ENCODE assay signal across 8 cellular contexts in genomic region chr1:204073837-204074273, GRCh38. TPM values are rescaled to one million over a fixed set of nuclear protein-coding genes. Genes with fewer than 3 reads are reported as not detected.
DNase-seq lines count a peak whose midpoint lies in the region; ATAC-seq and TF ChIP-seq lines count a peak whose summit lies in the region.

No MANE protein-coding gene starts in this region.

- H3K36me3 ChIP-seq in CD4-positive, CD25-positive, alpha-beta regulatory T cell (ENCODE audit: control insufficient read depth, insufficient read depth, low read length) = no peaks in the 10 kb centered on the region
- H3K36me3 ChIP-seq in MG63 = no peaks in the 10 kb centered on the region; the same call in none of the 2 replicates
- no peaks in the 10 kb centered on the region for H3K36me3 ChIP-seq in mesendoderm (ENCODE audit: control insufficient read depth, insufficient read depth, low read length)
- H3K36me3 ChIP-seq in upper lobe of right lung = no peaks in the 10 kb centered on the region

- peak overlapping the region; percentile 96 for H3K9ac ChIP-seq in mesendoderm (ENCODE audit: low read length)

- no peak overlapping the region for H2AK5ac ChIP-seq in mesendoderm (ENCODE audit: low read length)

- peak overlapping the region; percentile 12 for H2BK5ac ChIP-seq in mesendoderm (ENCODE audit: low read length)

- H3K56ac ChIP-seq in mesendoderm (ENCODE audit: low read length) = peak overlapping the region; percentile 98

- no peaks in the 10 kb centered on the region for H3K36me3 Mint-ChIP-seq in CD4-positive, CD25-positive, alpha-beta regulatory T cell

- no peak for DNase-seq in CD4-positive, CD25-positive, alpha-beta regulatory T cell
- peak; percentile 33 for DNase-seq in MG63
- DNase-seq in dermis blood vessel endothelial cell = peak; percentile 48
- DNase-seq in mesendoderm = no peak
- no peak for DNase-seq in upper lobe of right lung
- no peak for DNase-seq in activated CD4-positive, alpha-beta T cell treated with anti-CD3 and anti-CD28 coated beads, Interleukin-2, amount 50 U/mL, for 4 hours

- H3K23ac ChIP-seq in mesendoderm (ENCODE audit: low read length) = peak overlapping the region; percentile 32

- no peak overlapping the region for H2BK120ac ChIP-seq in mesendoderm (ENCODE audit: low read depth, low read length)

- no peaks in the 10 kb centered on the region for H3K9me3 ChIP-seq in CD4-positive, CD25-positive, alpha-beta regulatory T cell (ENCODE audit: control insufficient read depth in 2 of 2, low read length in 2 of 2)
- H3K9me3 ChIP-seq in MG63 (no peaks in the 10 kb centered on the region), upper lobe of right lung (no peaks in the 10 kb centered on the region)

- H3K4me1 Mint-ChIP-seq in CD4-positive, CD25-positive, alpha-beta regulatory T cell = peaks cover 0 to 25% (median 4%) of the 10 kb centered on the region in 4 donors

- no peak for ATAC-seq in CD4-positive, CD25-positive, alpha-beta regulatory T cell (ENCODE audit: low read depth in 2 of 2)
- ATAC-seq in upper lobe of right lung (peak; percentile 21), GM21515 (IDR thresholded peaks at IDR 0.05; ENCODE audit: unreplicated experiment) (no peak), GM18505 (IDR thresholded peaks at IDR 0.05; ENCODE audit: unreplicated experiment) (no peak)

- peak overlapping the region; percentile 3 for H3K18ac ChIP-seq in mesendoderm (ENCODE audit: low read length)

- no peak for TF ChIP-seq CTCF in upper lobe of right lung (IDR thresholded peaks at IDR 0.05)

- H3K4me1 ChIP-seq in CD4-positive, CD25-positive, alpha-beta regulatory T cell (ENCODE audit: control insufficient read depth, insufficient read depth, low read length, poor library complexity, severe bottlenecking) = peaks cover 14% of the 10 kb centered on the region
- H3K4me1 ChIP-seq in mesendoderm (ENCODE audit: control insufficient read depth, low read depth, low read length) = peaks cover 8% of the 10 kb centered on the region
- H3K4me1 ChIP-seq in upper lobe of right lung = peaks cover 41% of the 10 kb centered on the region

- H3K27ac ChIP-seq in CD4-positive, CD25-positive, alpha-beta regulatory T cell (ENCODE audit: insufficient read depth, low read length, poor library complexity, severe bottlenecking) = no peak overlapping the region
- H3K27ac ChIP-seq in mesendoderm (ENCODE audit: low read depth, low read length) = peak overlapping the region; percentile 83
- H3K27ac ChIP-seq in upper lobe of right lung = peak overlapping the region; percentile 88

- H3K4me3 ChIP-seq in CD4-positive, CD25-positive, alpha-beta regulatory T cell (ENCODE audit: low read depth, low read length) = no peak overlapping the region
- H3K4me3 ChIP-seq in MG63 (peak overlapping the region; percentile 65), mesendoderm (ENCODE audit: low read length) (peak overlapping the region; percentile 66), upper lobe of right lung (peak overlapping the region; percentile 68)

- no peak overlapping the region for H2BK15ac ChIP-seq in mesendoderm (replicated peaks; ENCODE audit: low read depth)

- TF ChIP-seq POLR2A in GM18505 (IDR thresholded peaks at IDR 0.05; ENCODE audit: borderline replicate concordance, extremely low read depth, insufficient read depth, insufficient read length) = no peak

- intact Hi-C loops in upper lobe of right lung (cut with DNase I) = no loop called here

- H3K79me2 ChIP-seq in mesendoderm (ENCODE audit: control insufficient read depth, insufficient read depth, low read length) = peaks cover 43% of the 10 kb centered on the region

- no peak overlapping the region for H4K5ac ChIP-seq in mesendoderm (ENCODE audit: low read length)

- H3K4me2 ChIP-seq in mesendoderm (ENCODE audit: low read length) = peak overlapping the region; percentile 55

- H3K4ac ChIP-seq in mesendoderm (ENCODE audit: low read depth, low read length) = peak overlapping the region; percentile 50

- H3K27me3 Mint-ChIP-seq in CD4-positive, CD25-positive, alpha-beta regulatory T cell = peaks cover 81% of the 10 kb centered on the region

- H3K27me3 ChIP-seq in CD4-positive, CD25-positive, alpha-beta regulatory T cell (ENCODE audit: control insufficient read depth, insufficient read depth, low read length) = peaks cover 19% of the 10 kb centered on the region
- H3K27me3 ChIP-seq in MG63 = no peaks in the 10 kb centered on the region
- no peaks in the 10 kb centered on the region for H3K27me3 ChIP-seq in mesendoderm (ENCODE audit: insufficient read depth, low read length, poor library complexity)
- no peaks in the 10 kb centered on the region for H3K27me3 ChIP-seq in upper lobe of right lung

- H4K8ac ChIP-seq in mesendoderm (ENCODE audit: low read depth, low read length) = no peak overlapping the region

- H3K79me1 ChIP-seq in mesendoderm (ENCODE audit: low read length) = peaks cover 6% of the 10 kb centered on the region

- H3K27ac Mint-ChIP-seq in CD4-positive, CD25-positive, alpha-beta regulatory T cell = no peak overlapping the region

- peaks cover 0 to 6% (median 0%) of the 10 kb centered on the region in 7 donors for H3K9me3 Mint-ChIP-seq in CD4-positive, CD25-positive, alpha-beta regulatory T cell

- no CpG with 5 or more reads among the region's 39 CpGs for WGBS in mesendoderm (ENCODE audit: extremely low coverage, insufficient coverage, low lambda C conversion rate)

- peak overlapping the region in 3 of 4 donors; percentile 39 to 57 (median 50) for H3K4me3 Mint-ChIP-seq in CD4-positive, CD25-positive, alpha-beta regulatory T cell

RNA-seq across cellular contexts. Expression of gene SOX13, which starts 0.9 kb away (rescaled TPM):
- total RNA-seq in CD4-positive, CD25-positive, alpha-beta regulatory T cell = 0.47 TPM
- polyA plus RNA-seq in CD4-positive, CD25-positive, alpha-beta regulatory T cell = not detected
- 0.86 and 2.1 TPM in 2 replicates for total RNA-seq in MG63 (2014; rRNA removed; shearing (Covaris generic); ENCODE audit: low replicate concordance)
- total RNA-seq in dermis blood vessel endothelial cell = 15.3 and 23.0 TPM in 2 replicates
- polyA plus RNA-seq in mesendoderm (2013, experiment 1 of 2) = 31.8 TPM
- 31.5 TPM for polyA plus RNA-seq in mesendoderm (2013, experiment 2 of 2)
- total RNA-seq in upper lobe of right lung = 76.3 TPM

Comparison
In these comparisons a context has a peak if more than half of its experiments do, and no peak if none do; other contexts are left out.
1. DNase-seq: peak in MG63 (single experiment) and dermis blood vessel endothelial cell (single experiment); none in CD4-positive, CD25-positive, alpha-beta regulatory T cell (0 of 3), mesendoderm (single experiment), upper lobe of right lung (single experiment) and activated CD4-positive, alpha-beta T cell treated with anti-CD3 and anti-CD28 coated beads, Interleukin-2, amount 50 U/mL, for 4 hours (0 of 2).